ENCODE assay signal across 35 cellular contexts in the genomic region with DNA sequence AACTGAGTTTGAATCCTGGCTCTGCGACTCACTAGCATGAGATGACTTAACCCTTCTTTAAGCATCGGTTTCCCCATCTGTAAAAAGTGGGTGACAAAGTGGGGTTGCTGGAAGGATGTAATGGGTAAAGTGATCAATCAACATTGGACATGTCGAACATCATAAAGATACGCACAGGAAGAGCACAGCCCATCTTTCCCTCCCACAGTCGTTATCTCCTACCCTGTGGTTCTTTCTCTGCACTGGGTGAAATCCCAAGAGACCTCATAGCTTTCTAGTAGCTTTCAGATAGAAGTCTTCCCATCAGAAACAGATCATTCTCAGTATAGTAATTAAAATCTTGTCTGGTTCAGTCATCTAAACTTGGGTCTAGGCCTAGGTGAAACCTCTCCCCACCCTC.
"Had no signal": no experiment of that assay in that cellular context is flagged by ENCODE, and none has a peak within 500 bp of the region (broad histone marks: within the 10 kb centered on the region; RNA-seq: fewer than 3 reads in every experiment).

No MANE protein-coding gene starts in this region.

- H3K4me3 ChIP-seq: Peyer's patch, SJSA1 had no signal

- H3K4me2 ChIP-seq: KMS-11, SK-N-SH had no signal

- H3K27ac ChIP-seq: brain microvascular endothelial cell, KMS-11, Peyer's patch, SJSA1, VCaP had no signal

- H3K9me3 Mint-ChIP-seq: activated CD4-positive, alpha-beta T cell treated with anti-CD3 and anti-CD28 coated beads, Interleukin-2, amount 10 ng/mL, durations not matched to agents 24 days and 14 days; activated naive CD4-positive, alpha-beta T cell treated with anti-CD3 and anti-CD28 coated beads, Interleukin-2, amount 10 ng/mL, durations not matched to agents 7 days and 5 days; activated naive CD8-positive, alpha-beta T cell treated with anti-CD3 and anti-CD28 coated beads, Interleukin-2, amount 50 U/mL, for 24 hours; activated T-cell treated with anti-CD3 and anti-CD28 coated beads, Interleukin-2, amount 50 U/mL, for 4 hours; T-cell had no signal

- H3K9me3 ChIP-seq: Peyer's patch, SJSA1, SK-N-SH had no signal

- H3K4me3 Mint-ChIP-seq: activated CD4-positive, alpha-beta T cell treated with anti-CD3 and anti-CD28 coated beads, Interleukin-2, amount 10 ng/mL, durations not matched to agents 24 days and 14 days; activated CD8-positive, alpha-beta T cell treated with anti-CD3 and anti-CD28 coated beads, Interleukin-2, amount 10 ng/mL, durations not matched to agents 7 days and 5 days; activated naive CD4-positive, alpha-beta T cell treated with anti-CD3 and anti-CD28 coated beads, Interleukin-2, amount 10 ng/mL, durations not matched to agents 7 days and 5 days; activated naive CD8-positive, alpha-beta T cell; activated naive CD8-positive, alpha-beta T cell treated with anti-CD3 and anti-CD28 coated beads, Interleukin-2, amount 50 U/mL, for 24 hours; activated T-cell treated with anti-CD3 and anti-CD28 coated beads, Interleukin-2, amount 50 U/mL, for 4 hours; T-cell had no signal

- H3K27ac Mint-ChIP-seq: activated CD4-positive, alpha-beta T cell treated with anti-CD3 and anti-CD28 coated beads, Interleukin-2, amount 10 ng/mL, durations not matched to agents 24 days and 14 days; activated CD8-positive, alpha-beta T cell treated with anti-CD3 and anti-CD28 coated beads, Interleukin-2, amount 10 ng/mL, durations not matched to agents 7 days and 5 days; activated naive CD4-positive, alpha-beta T cell treated with anti-CD3 and anti-CD28 coated beads, Interleukin-2, amount 10 ng/mL, durations not matched to agents 7 days and 5 days; activated naive CD8-positive, alpha-beta T cell; activated naive CD8-positive, alpha-beta T cell treated with anti-CD3 and anti-CD28 coated beads, Interleukin-2, amount 50 U/mL, for 24 hours; T-cell had no signal

- H3K4me1 Mint-ChIP-seq: activated CD4-positive, alpha-beta T cell treated with anti-CD3 and anti-CD28 coated beads, Interleukin-2, amount 10 ng/mL, durations not matched to agents 24 days and 14 days; activated naive CD4-positive, alpha-beta T cell treated with anti-CD3 and anti-CD28 coated beads, Interleukin-2, amount 10 ng/mL, durations not matched to agents 7 days and 5 days; activated naive CD8-positive, alpha-beta T cell treated with anti-CD3 and anti-CD28 coated beads, Interleukin-2, amount 50 U/mL, for 24 hours; T-cell had no signal

- ATAC-seq: activated CD8-positive, alpha-beta T cell treated with anti-CD3 and anti-CD28 coated beads, Interleukin-2, amount 10 ng/mL, durations not matched to agents 7 days and 5 days; activated naive CD8-positive, alpha-beta T cell treated with anti-CD3 and anti-CD28 coated beads, Interleukin-2, amount 50 U/mL, for 24 hours; activated T-cell treated with anti-CD3 and anti-CD28 coated beads, Interleukin-2, amount 50 U/mL, for 4 hours; PC-3; T-cell had no signal

- H3K27me3 ChIP-seq: brain microvascular endothelial cell, Peyer's patch, SJSA1 had no signal

- H3K36me3 ChIP-seq: brain microvascular endothelial cell, Peyer's patch, SJSA1 had no signal

- H3K36me3 Mint-ChIP-seq: activated naive CD4-positive, alpha-beta T cell treated with anti-CD3 and anti-CD28 coated beads, Interleukin-2, amount 10 ng/mL, durations not matched to agents 7 days and 5 days; activated naive CD8-positive, alpha-beta T cell; T-cell had no signal

- H3K27me3 Mint-ChIP-seq: activated naive CD4-positive, alpha-beta T cell treated with anti-CD3 and anti-CD28 coated beads, Interleukin-2, amount 10 ng/mL, durations not matched to agents 7 days and 5 days; activated naive CD8-positive, alpha-beta T cell treated with anti-CD3 and anti-CD28 coated beads, Interleukin-2, amount 50 U/mL, for 24 hours had no signal

- DNase-seq: activated CD4-positive, alpha-beta T cell treated with anti-CD3 and anti-CD28 coated beads for 1 hour; activated CD4-positive, alpha-beta T cell treated with anti-CD3 and anti-CD28 coated beads, Interleukin-2, amount 10 ng/mL, durations not matched to agents 24 days and 14 days; activated CD4-positive, alpha-beta T cell treated with anti-CD3 and anti-CD28 coated beads, Interleukin-2, amount 50 U/mL, for 4 hours; activated CD4-positive, CD25-positive, alpha-beta regulatory T cell; activated CD8-positive, alpha-beta T cell treated with anti-CD3 and anti-CD28 coated beads, Interleukin-2, amount 10 ng/mL, durations not matched to agents 7 days and 5 days; activated effector memory CD4-positive, alpha-beta T cell treated with Interleukin-2 at 50 U/mL for 16 hours; activated naive CD4-positive, alpha-beta T cell treated with anti-CD3 and anti-CD28 coated beads, Interleukin-2, amount 10 ng/mL, durations not matched to agents 7 days and 5 days; activated naive CD8-positive, alpha-beta T cell treated with anti-CD3 and anti-CD28 coated beads, Interleukin-2, amount 50 U/mL, for 24 hours; activated T-cell treated with anti-CD3 and anti-CD28 coated beads, Interleukin-2, amount 50 U/mL, for 4 hours; anterior cingulate cortex; brain microvascular endothelial cell; central memory CD4-positive, alpha-beta T cell; NCI-H1092 treated with DMSO at 0.1 percent for 48 hours; NCI-H1417; NCI-H146; NCI-H187; NCI-H2029 treated with DMSO at 0.1 percent for 48 hours; NCI-H2107; NCI-H2171; NCI-H510A; NCI-H526; NCI-H748 treated with DMSO at 0.1 percent for 48 hours; NK-92 treated with Interleukin-12 subunit alpha and Interleukin-12 subunit beta, amount 100 ng/mL, for 24 hours; PC-3; Peyer's patch; RPMI8226; SHP77 treated with DMSO at 0.1 percent for 48 hours; SK-N-SH; T-cell; T-helper 2 cell; T-helper 9 cell had no signal

- H3K9ac ChIP-seq: KMS-11, SK-N-SH had no signal
